In the genomic region with DNA sequence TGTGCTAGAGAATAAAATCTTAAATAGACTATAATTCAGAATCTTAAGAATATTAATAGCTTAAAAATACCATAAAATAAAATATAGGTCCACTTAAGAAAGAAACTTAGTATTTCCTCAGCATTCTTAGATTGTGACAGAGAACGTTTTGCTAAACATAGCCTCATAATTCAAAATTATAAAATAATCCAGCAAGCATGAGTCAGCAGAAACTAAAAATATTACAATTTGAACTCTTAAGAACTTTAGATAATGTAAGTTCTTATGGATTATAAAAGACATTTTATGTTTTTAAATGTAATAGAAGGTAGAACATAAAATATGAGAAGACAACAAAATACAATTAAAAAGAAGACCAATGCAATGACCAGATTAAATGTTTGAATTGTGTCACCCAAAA, we compare ENCODE assay signal across 1 cellular context.
TF ChIP-seq lines count a peak whose summit lies in the region.

No MANE protein-coding gene starts in this region.

TF ChIP-seq in HCT116, 20 proteins besides CTCF, POLR2A, EP300 and RAD21 (continued from another document):
- no peak for TF ChIP-seq SP1 (IDR thresholded peaks at IDR 0.05; ENCODE audit: low read depth)
- TF ChIP-seq ZNF274 (IDR thresholded peaks at IDR 0.05; ENCODE audit: low read depth, low read length) = no peak
- no peak for TF ChIP-seq SRF (IDR thresholded peaks at IDR 0.05; ENCODE audit: low read depth)
- no peak for TF ChIP-seq JUND (IDR thresholded peaks at IDR 0.05)
- no peak for TF ChIP-seq YY1 (IDR thresholded peaks at IDR 0.05; ENCODE audit: extremely low read depth, insufficient replicate concordance, low read depth, low read length)
- TF ChIP-seq, protein P1, sequence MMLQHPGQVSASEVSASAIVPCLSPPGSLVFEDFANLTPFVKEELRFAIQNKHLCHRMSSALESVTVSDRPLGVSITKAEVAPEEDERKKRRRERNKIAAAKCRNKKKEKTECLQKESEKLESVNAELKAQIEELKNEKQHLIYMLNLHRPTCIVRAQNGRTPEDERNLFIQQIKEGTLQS (IDR thresholded peaks at IDR 0.05) = no peak
- no peak for TF ChIP-seq CEBPB (IDR thresholded peaks at IDR 0.05; ENCODE audit: low read depth)
- TF ChIP-seq EZH2 (IDR thresholded peaks at IDR 0.05) = no peak
- TF ChIP-seq EGR1 (IDR thresholded peaks at IDR 0.05; ENCODE audit: low read depth) = no peak
- no peak for TF ChIP-seq SIN3A (IDR thresholded peaks at IDR 0.05; ENCODE audit: low read depth)
- no peak for TF ChIP-seq POLR2AphosphoS5 (IDR thresholded peaks at IDR 0.05; ENCODE audit: low read depth, low read length)
- TF ChIP-seq ELF1 (IDR thresholded peaks at IDR 0.05; ENCODE audit: borderline replicate concordance, low read depth) = no peak
- no peak for TF ChIP-seq EZH2phosphoT487 (IDR thresholded peaks at IDR 0.05; ENCODE audit: borderline replicate concordance)
TF ChIP-seq in HCT116: peak in this region for 0.
